Comparison of ENCODE assay signal across 1 cellular context in the genomic region with DNA sequence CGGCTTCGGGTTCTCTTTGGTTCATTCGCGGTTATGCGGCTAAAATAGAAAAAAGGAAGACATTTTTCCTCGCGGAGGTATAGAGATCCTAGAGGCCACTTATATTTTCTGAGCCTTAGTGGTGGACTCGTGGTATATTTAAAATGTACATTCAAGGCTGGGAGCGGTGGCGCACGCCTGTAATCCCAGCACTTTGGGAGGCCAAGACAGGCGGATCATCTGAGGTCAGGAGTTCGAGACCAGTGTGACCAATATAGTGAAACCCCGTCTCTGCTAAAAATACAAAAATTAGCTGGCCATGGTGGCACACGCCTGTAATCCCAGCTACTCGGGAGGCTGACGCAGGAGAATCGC.
A peak's percentile ranks its signal among the peaks of the same experiment; 100 is the strongest.
TF ChIP-seq lines count a peak whose summit lies in the region.

No MANE protein-coding gene starts in this region.

TF ChIP-seq in HEK293, 187 proteins besides CTCF, POLR2A, EP300 and RAD21:
- TF ChIP-seq, protein P1, sequence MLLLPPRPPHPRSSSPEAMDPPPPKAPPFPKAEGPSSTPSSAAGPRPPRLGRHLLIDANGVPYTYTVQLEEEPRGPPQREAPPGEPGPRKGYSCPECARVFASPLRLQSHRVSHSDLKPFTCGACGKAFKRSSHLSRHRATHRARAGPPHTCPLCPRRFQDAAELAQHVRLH (tag by site-specific recombination; IDR thresholded peaks at IDR 0.05): peak; percentile 39; the same call in 1 of the 2 replicates
- 0 out of 2 replicates have a peak, but pooled peaks have one; percentile 23 for TF ChIP-seq ZNF2 (tag by site-specific recombination; IDR thresholded peaks at IDR 0.05)
- peak; percentile 62; the same call in 1 of the 2 replicates for TF ChIP-seq ZNF785 (tag by site-specific recombination; IDR thresholded peaks at IDR 0.05)
- 0 out of 2 replicates have a peak, but pooled peaks have one; percentile 50 for TF ChIP-seq ZSCAN23 (tag by site-specific recombination; IDR thresholded peaks at IDR 0.05)
- TF ChIP-seq, protein P2, sequence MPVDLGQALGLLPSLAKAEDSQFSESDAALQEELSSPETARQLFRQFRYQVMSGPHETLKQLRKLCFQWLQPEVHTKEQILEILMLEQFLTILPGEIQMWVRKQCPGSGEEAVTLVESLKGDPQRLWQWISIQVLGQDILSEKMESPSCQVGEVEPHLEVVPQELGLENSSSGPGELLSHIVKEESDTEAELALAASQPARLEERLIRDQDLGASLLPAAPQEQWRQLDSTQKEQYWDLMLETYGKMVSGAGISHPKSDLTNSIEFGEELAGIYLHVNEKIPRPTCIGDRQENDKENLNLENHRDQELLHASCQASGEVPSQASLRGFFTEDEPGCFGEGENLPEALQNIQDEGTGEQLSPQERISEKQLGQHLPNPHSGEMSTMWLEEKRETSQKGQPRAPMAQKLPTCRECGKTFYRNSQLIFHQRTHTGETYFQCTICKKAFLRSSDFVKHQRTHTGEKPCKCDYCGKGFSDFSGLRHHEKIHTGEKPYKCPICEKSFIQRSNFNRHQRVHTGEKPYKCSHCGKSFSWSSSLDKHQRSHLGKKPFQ (tag by site-specific recombination; IDR thresholded peaks at IDR 0.05): peak; percentile 78; the same call in 1 of the 2 replicates
- TF ChIP-seq ZNF366 (tag by site-specific recombination; conservative IDR thresholded peaks at IDR 0.05): 0 out of 2 replicates have a peak, but pooled peaks have one; percentile 18
TF ChIP-seq in HEK293: peak in this region for 6; not testable (repeated sequence) for 181.
